ENCODE assay signal across 14 cellular contexts in the genomic region with DNA sequence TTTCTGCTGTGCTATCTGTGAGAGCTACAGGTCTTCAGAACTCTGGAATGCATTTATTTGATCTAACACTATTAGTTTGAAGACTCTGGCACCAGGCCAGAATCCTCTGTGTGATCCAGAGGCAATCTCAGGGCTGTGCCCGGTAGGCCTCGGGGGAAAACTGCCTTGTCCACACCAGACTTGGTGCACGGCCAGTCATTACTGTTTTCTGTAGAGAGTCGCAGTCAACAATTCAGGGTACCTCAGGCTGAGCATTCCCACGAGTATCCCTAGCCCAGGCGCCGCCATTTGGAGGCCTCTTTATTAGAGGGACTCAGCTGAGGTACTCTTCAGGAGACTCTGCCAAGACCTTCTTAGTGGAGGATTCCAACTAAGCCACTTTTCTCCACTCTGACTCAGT.
A peak's percentile ranks its signal among the peaks of the same experiment; 100 is the strongest.
DNase-seq lines count a peak whose midpoint lies in the region; ATAC-seq and TF ChIP-seq lines count a peak whose summit lies in the region.
"Had no signal": no experiment of that assay in that cellular context is flagged by ENCODE, and none has a peak within 500 bp of the region (broad histone marks: within the 10 kb centered on the region; RNA-seq: fewer than 3 reads in every experiment).

No MANE protein-coding gene starts in this region.

- H3K27me3 ChIP-seq in neural progenitor cell: no peaks in the 10 kb centered on the region

- no peak overlapping the region for H3K9ac ChIP-seq in neural progenitor cell

- no peaks in the 10 kb centered on the region for H3K27me3 Mint-ChIP-seq in neural progenitor cell (ENCODE audit: insufficient read depth, low read depth)
- no peaks in the 10 kb centered on the region for H3K27me3 Mint-ChIP-seq in T-helper 2 cell treated with Interferon-gamma antibody and Interleukin-4, amounts not matched to agents 5 μg/mL and 100 μg/mL, for 36 hours (ENCODE audit: low read depth)
- H3K27me3 Mint-ChIP-seq: IgD-negative memory B cell had no signal

- H3K36me3 Mint-ChIP-seq in neural progenitor cell: peaks cover 4% of the 10 kb centered on the region
- H3K36me3 Mint-ChIP-seq in T-helper 2 cell treated with Interferon-gamma antibody and Interleukin-4, amounts not matched to agents 5 μg/mL and 100 μg/mL, for 36 hours (ENCODE audit: low read depth): no peaks in the 10 kb centered on the region
- H3K36me3 Mint-ChIP-seq: IgD-negative memory B cell had no signal

- peak overlapping the region; percentile 74 for H2AFZ ChIP-seq in neural progenitor cell (replicated peaks)

- no peak overlapping the region for H3K27ac ChIP-seq in neural progenitor cell

- H3K79me2 ChIP-seq in neural progenitor cell (ENCODE audit: low read depth): no peaks in the 10 kb centered on the region

- no peaks in the 10 kb centered on the region for H3K36me3 ChIP-seq in neural progenitor cell

- DNase-seq in EH (ENCODE audit: low read depth) (peak; percentile 3), M059J (ENCODE audit: low read depth) (peak; percentile 70), neural progenitor cell (ENCODE audit: low spot score) (no peak), NCI-H510A treated with DMSO at 0.1 percent for 48 hours (lab: John Stamatoyannopoulos, UW) (no peak), islet precursor cell (no peak)
- no peak for DNase-seq in T-helper 2 cell treated with Interferon-gamma antibody and Interleukin-4, amounts not matched to agents 5 μg/mL and 100 μg/mL, for 36 hours (ENCODE audit: low spot score)
- DNase-seq: activated CD4-positive, alpha-beta T cell treated with anti-CD3 and anti-CD28 coated beads for 1 hour; central memory CD4-positive, alpha-beta T cell; HFFc6; NCI-H524 treated with DMSO at 0.1 percent for 48 hours; retina had no signal

- no peaks in the 10 kb centered on the region for H3K4me1 Mint-ChIP-seq in neural progenitor cell
- H3K4me1 Mint-ChIP-seq in T-helper 2 cell treated with Interferon-gamma antibody and Interleukin-4, amounts not matched to agents 5 μg/mL and 100 μg/mL, for 36 hours (ENCODE audit: low read depth): no peaks in the 10 kb centered on the region
- H3K4me1 Mint-ChIP-seq: IgD-negative memory B cell had no signal

- peak; percentile 43; the same call in 2 of the 3 replicates for ATAC-seq in SK-N-SH treated with all-trans-retinoic acid at 6 μM for 48 hours
- ATAC-seq: esophagus mucosa had no signal

- H3K4me2 ChIP-seq in neural progenitor cell: no peak overlapping the region

- H4K20me1 ChIP-seq in neural progenitor cell (ENCODE audit: low read depth): no peaks in the 10 kb centered on the region

- no peaks in the 10 kb centered on the region for H3K9me3 ChIP-seq in neural progenitor cell (ENCODE audit: low read depth)

- no peak for TF ChIP-seq CTCF in neural progenitor cell (IDR thresholded peaks at IDR 0.05)

- no peak overlapping the region for H3K4me3 ChIP-seq in neural progenitor cell

- no peaks in the 10 kb centered on the region for H3K4me1 ChIP-seq in neural progenitor cell

- H3K9me3 Mint-ChIP-seq in neural progenitor cell: peaks cover 6% of the 10 kb centered on the region
- H3K9me3 Mint-ChIP-seq in T-helper 2 cell treated with Interferon-gamma antibody and Interleukin-4, amounts not matched to agents 5 μg/mL and 100 μg/mL, for 36 hours: no peaks in the 10 kb centered on the region
- H3K9me3 Mint-ChIP-seq: HFFc6 had no signal

- no peak overlapping the region for H3K4me3 Mint-ChIP-seq in neural progenitor cell
- no peak overlapping the region for H3K4me3 Mint-ChIP-seq in T-helper 2 cell treated with Interferon-gamma antibody and Interleukin-4, amounts not matched to agents 5 μg/mL and 100 μg/mL, for 36 hours
- H3K4me3 Mint-ChIP-seq: HFFc6, IgD-negative memory B cell had no signal

- no peak overlapping the region for H3K27ac Mint-ChIP-seq in neural progenitor cell
- no peak overlapping the region for H3K27ac Mint-ChIP-seq in T-helper 2 cell treated with Interferon-gamma antibody and Interleukin-4, amounts not matched to agents 5 μg/mL and 100 μg/mL, for 36 hours
- H3K27ac Mint-ChIP-seq: HFFc6, IgD-negative memory B cell had no signal

- no peaks in the 10 kb centered on the region for H3F3A ChIP-seq in neural progenitor cell (ENCODE audit: low read depth)

TF ChIP-seq in SK-N-SH treated with all-trans-retinoic acid at 6 μM for 48 hours, 23 proteins besides CTCF, POLR2A, EP300 and RAD21:
- TF ChIP-seq, protein P1, sequence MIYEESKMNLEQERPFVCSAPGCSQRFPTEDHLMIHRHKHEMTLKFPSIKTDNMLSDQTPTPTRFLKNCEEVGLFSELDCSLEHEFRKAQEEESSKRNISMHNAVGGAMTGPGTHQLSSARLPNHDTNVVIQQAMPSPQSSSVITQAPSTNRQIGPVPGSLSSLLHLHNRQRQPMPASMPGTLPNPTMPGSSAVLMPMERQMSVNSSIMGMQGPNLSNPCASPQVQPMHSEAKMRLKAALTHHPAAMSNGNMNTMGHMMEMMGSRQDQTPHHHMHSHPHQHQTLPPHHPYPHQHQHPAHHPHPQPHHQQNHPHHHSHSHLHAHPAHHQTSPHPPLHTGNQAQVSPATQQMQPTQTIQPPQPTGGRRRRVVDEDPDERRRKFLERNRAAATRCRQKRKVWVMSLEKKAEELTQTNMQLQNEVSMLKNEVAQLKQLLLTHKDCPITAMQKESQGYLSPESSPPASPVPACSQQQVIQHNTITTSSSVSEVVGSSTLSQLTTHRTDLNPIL (CRISPR knock-in tag; IDR thresholded peaks at IDR 0.05; ENCODE audit: low read depth): no peak
- TF ChIP-seq ISL1 (CRISPR knock-in tag; IDR thresholded peaks at IDR 0.05): peak; percentile 65

Comparison
In these comparisons a context has a peak if more than half of its experiments do, and no peak if none do; other contexts are left out.
1. DNase-seq: peak in EH (single experiment) and M059J (single experiment); none in neural progenitor cell (single experiment), T-helper 2 cell treated with Interferon-gamma antibody and Interleukin-4, amounts not matched to agents 5 μg/mL and 100 μg/mL, for 36 hours (single experiment), NCI-H510A treated with DMSO at 0.1 percent for 48 hours (single experiment) and islet precursor cell (single experiment).